Comparison of ENCODE assay signal across 21 cellular contexts in genomic region chr18:24370120-24370519, GRCh38. TPM values are rescaled to one million over a fixed set of nuclear protein-coding genes. Genes with fewer than 3 reads are reported as not detected.
DNase-seq lines count a peak whose midpoint lies in the region; ATAC-seq and TF ChIP-seq lines count a peak whose summit lies in the region.
"Had no signal": no experiment of that assay in that cellular context is flagged by ENCODE, and none has a peak within 500 bp of the region (broad histone marks: within the 10 kb centered on the region; RNA-seq: fewer than 3 reads in every experiment).

No MANE protein-coding gene starts in this region.

- H2AFZ ChIP-seq in H9 (ENCODE audit: low read length): no peak overlapping the region

- H3K4me1 Mint-ChIP-seq in activated CD4-positive, alpha-beta T cell treated with anti-CD3 and anti-CD28 coated beads for 36 hours: peaks cover 28% of the 10 kb centered on the region
- peaks cover 17 to 21% of the 10 kb centered on the region in 2 experiments for H3K4me1 Mint-ChIP-seq in H9
- no peaks in the 10 kb centered on the region for H3K4me1 Mint-ChIP-seq in central memory CD8-positive, alpha-beta T cell
- H3K4me1 Mint-ChIP-seq in osteocyte (ENCODE audit: unreplicated experiment): peaks cover 16% of the 10 kb centered on the region
- peaks cover 21% of the 10 kb centered on the region for H3K4me1 Mint-ChIP-seq in endothelial cell (ENCODE audit: unreplicated experiment)

- no peak overlapping the region for H2BK5ac ChIP-seq in H9 (ENCODE audit: insufficient read length, low read length)

- no peak overlapping the region for H3K9ac ChIP-seq in H9 (ENCODE audit: extremely low read depth, insufficient read length, low read length)

- H2AK5ac ChIP-seq in H9 (ENCODE audit: insufficient read length, low read length): no peak overlapping the region

- no peak overlapping the region for H3K4me3 Mint-ChIP-seq in activated CD4-positive, alpha-beta T cell treated with anti-CD3 and anti-CD28 coated beads for 36 hours
- H3K4me3 Mint-ChIP-seq in H9 (no peak overlapping the region), osteocyte (ENCODE audit: unreplicated experiment) (no peak overlapping the region), endothelial cell (ENCODE audit: unreplicated experiment) (no peak overlapping the region)
- H3K4me3 Mint-ChIP-seq in central memory CD8-positive, alpha-beta T cell: no peak overlapping the region
- H3K4me3 Mint-ChIP-seq: CD4-positive, alpha-beta T cell had no signal

- no peak overlapping the region for H3K4me2 ChIP-seq in H9 (ENCODE audit: insufficient read depth, insufficient read length, low read length)

- intact Hi-C loops in activated CD4-positive, alpha-beta T cell treated with anti-CD3 and anti-CD28 coated beads for 36 hours (cut with DNase I, micrococcal nuclease): no loop called here

- CTCF ChIA-PET in activated CD4-positive, alpha-beta T cell treated with anti-CD3 and anti-CD28 coated beads for 36 hours (lab: Charles Lee): interaction anchor here (1.0 to 4.5 kb wide), 7 partner anchors 9 to 119 kb away, joined by 3 to 32 read pairs (median 10); partner anchors contain the start of gene OSBPL1A

- H4K5ac ChIP-seq in H9 (ENCODE audit: insufficient read length, low read depth, low read length): no peak overlapping the region

- H3K23ac ChIP-seq in H9 (ENCODE audit: insufficient read length, low read depth, low read length): no peak overlapping the region

- no peak overlapping the region for H3K4ac ChIP-seq in H9 (ENCODE audit: low read depth, low read length)

- no peak overlapping the region for H2BK15ac ChIP-seq in H9 (ENCODE audit: low read depth, low read length)

- H3K18ac ChIP-seq in H9 (ENCODE audit: insufficient read length, low read depth, low read length): no peak overlapping the region

- no peak overlapping the region for H2BK12ac ChIP-seq in H9 (ENCODE audit: insufficient read length, low read depth, low read length)

- WGBS in H9 (ENCODE audit: extremely low coverage, insufficient read length, low lambda C conversion rate): no CpG with 5 or more reads among the region's 4 CpGs

- no peak overlapping the region for H3T11ph ChIP-seq in H9 (ENCODE audit: low read length)

- no peaks in the 10 kb centered on the region for H3K79me2 ChIP-seq in H9 (ENCODE audit: insufficient read depth, low read length)

- H4K8ac ChIP-seq in H9 (replicated peaks; ENCODE audit: insufficient read length, low read depth, low read length): no peak overlapping the region

- POLR2A ChIA-PET in activated CD4-positive, alpha-beta T cell treated with anti-CD3 and anti-CD28 coated beads for 36 hours (lab: Charles Lee): interaction anchor here (1.0 kb wide), 1 partner anchor 28 kb away, joined by 4 read pairs; the partner anchor contains the start of gene OSBPL1A

- DNase-seq in activated CD4-positive, alpha-beta T cell treated with anti-CD3 and anti-CD28 coated beads for 36 hours: no peak
- DNase-seq in activated CD4-positive, alpha-beta T cell treated with anti-CD3 and anti-CD28 coated beads for 1 hour: no peak
- DNase-seq in H9 (no peak), osteocyte (ENCODE audit: extremely low spot score, unreplicated experiment) (peak; percentile 57), GM19240 (ENCODE audit: insufficient read length, low spot score) (no peak), endothelial cell (ENCODE audit: low spot score) (no peak)
- DNase-seq in central memory CD8-positive, alpha-beta T cell (ENCODE audit: low spot score in 2 of 2): no peak
- DNase-seq in effector CD8-positive, alpha-beta T cell (lab: John Stamatoyannopoulos, UW): no peak
- DNase-seq: BE2C; Caco-2; CD4-positive, alpha-beta T cell; DMS53; EL; Kasumi-1; MG63; NCI-H1092 treated with DMSO at 0.1 percent for 48 hours; NCI-H146; NCI-H2081 treated with DMSO at 0.1 percent for 48 hours; NCI-H510A; NCI-H774; SIG-M5 had no signal

- H3K79me1 ChIP-seq in H9 (ENCODE audit: insufficient read depth, low read depth, low read length, poor library complexity, severe bottlenecking): peaks cover 3% of the 10 kb centered on the region

- H3K9me3 ChIP-seq in H9 (ENCODE audit: control insufficient read depth, low read depth, low read length): no peaks in the 10 kb centered on the region
- H3K9me3 ChIP-seq: BE2C, Caco-2, MG63 had no signal

- no peak for ATAC-seq in activated CD4-positive, alpha-beta T cell treated with anti-CD3 and anti-CD28 coated beads for 36 hours
- ATAC-seq in central memory CD8-positive, alpha-beta T cell (replicated peaks; ENCODE audit: extremely low read depth, poor library complexity, severe bottlenecking): no peak

- no peak overlapping the region for H3K14ac ChIP-seq in H9 (ENCODE audit: insufficient read depth, low read length)

- no peaks in the 10 kb centered on the region for H3K23me2 ChIP-seq in H9 (ENCODE audit: insufficient read length, low read depth, low read length, poor library complexity, severe bottlenecking)

- no peak overlapping the region for H2BK120ac ChIP-seq in H9 (ENCODE audit: low read depth, low read length, poor library complexity, severe bottlenecking)

- H3K27me3 ChIP-seq in H9 (ENCODE audit: insufficient read depth, low read length): no peaks in the 10 kb centered on the region
- H3K27me3 ChIP-seq: BE2C, MG63 had no signal

- H3K27ac Mint-ChIP-seq in activated CD4-positive, alpha-beta T cell treated with anti-CD3 and anti-CD28 coated beads for 36 hours: peak overlapping the region; percentile 73
- H3K27ac Mint-ChIP-seq in H9: peak overlapping the region in 2 of 3 experiments; percentile 78 to 88; a peak in 5 of 7 replicates
- H3K27ac Mint-ChIP-seq in central memory CD8-positive, alpha-beta T cell (ENCODE audit: low read depth): peak overlapping the region; percentile 58
- H3K27ac Mint-ChIP-seq in osteocyte (ENCODE audit: unreplicated experiment): no peak overlapping the region
- H3K27ac Mint-ChIP-seq in endothelial cell (ENCODE audit: unreplicated experiment): no peak overlapping the region
- H3K27ac Mint-ChIP-seq: CD4-positive, alpha-beta T cell had no signal

- no peak for TF ChIP-seq CTCF in H9 (conservative IDR thresholded peaks at IDR 0.05)
- no peak for TF ChIP-seq CTCF in osteocyte (IDR thresholded peaks at IDR 0.05)
- TF ChIP-seq CTCF in endothelial cell (IDR thresholded peaks at IDR 0.05; ENCODE audit: unreplicated experiment): no peak

- no peak overlapping the region for H4K91ac ChIP-seq in H9 (ENCODE audit: insufficient read length, low read depth, low read length)

- no peak overlapping the region for H2BK20ac ChIP-seq in H9 (ENCODE audit: low read depth, low read length, poor library complexity, severe bottlenecking)

- H3K36me3 Mint-ChIP-seq in activated CD4-positive, alpha-beta T cell treated with anti-CD3 and anti-CD28 coated beads for 36 hours (ENCODE audit: low read depth): peaks cover 13% of the 10 kb centered on the region
- H3K36me3 Mint-ChIP-seq in H9 (ENCODE audit: insufficient read depth in 1 of 3, low read depth in 3 of 3): peaks cover 29 to 43% (median 31%) of the 10 kb centered on the region in 3 experiments
- peaks cover 3% of the 10 kb centered on the region for H3K36me3 Mint-ChIP-seq in central memory CD8-positive, alpha-beta T cell (ENCODE audit: insufficient read depth)
- H3K36me3 Mint-ChIP-seq in osteocyte (ENCODE audit: unreplicated experiment): peaks cover 23% of the 10 kb centered on the region
- H3K36me3 Mint-ChIP-seq in endothelial cell (ENCODE audit: low read depth, unreplicated experiment): peaks cover 7% of the 10 kb centered on the region

- H3K4me1 ChIP-seq in H9 (ENCODE audit: insufficient read depth, low read length): peaks cover 5% of the 10 kb centered on the region; the same call in 1 of the 2 replicates
- H3K4me1 ChIP-seq: BE2C, Caco-2 had no signal

- peaks cover 3% of the 10 kb centered on the region for H3K27me3 Mint-ChIP-seq in activated CD4-positive, alpha-beta T cell treated with anti-CD3 and anti-CD28 coated beads for 36 hours
- H3K27me3 Mint-ChIP-seq in H9 (ENCODE audit: low read depth) (no peaks in the 10 kb centered on the region), osteocyte (ENCODE audit: unreplicated experiment) (no peaks in the 10 kb centered on the region), endothelial cell (ENCODE audit: unreplicated experiment) (peaks cover 2% of the 10 kb centered on the region)
- H3K27me3 Mint-ChIP-seq in central memory CD8-positive, alpha-beta T cell: no peaks in the 10 kb centered on the region
- H3K27me3 Mint-ChIP-seq: CD4-positive, alpha-beta T cell had no signal

- H3K56ac ChIP-seq in H9 (ENCODE audit: insufficient read length, low read depth, low read length): no peak overlapping the region

- H4K20me1 ChIP-seq in H9 (ENCODE audit: control insufficient read depth, insufficient read depth, insufficient read length): no peaks in the 10 kb centered on the region

- H3K9me3 Mint-ChIP-seq in activated CD4-positive, alpha-beta T cell treated with anti-CD3 and anti-CD28 coated beads for 36 hours (ENCODE audit: low read depth): peaks cover 2% of the 10 kb centered on the region
- H3K9me3 Mint-ChIP-seq in H9 (no peaks in the 10 kb centered on the region), osteocyte (ENCODE audit: unreplicated experiment) (no peaks in the 10 kb centered on the region), endothelial cell (ENCODE audit: unreplicated experiment) (no peaks in the 10 kb centered on the region)
- no peaks in the 10 kb centered on the region for H3K9me3 Mint-ChIP-seq in central memory CD8-positive, alpha-beta T cell
- H3K9me3 Mint-ChIP-seq: CD4-positive, alpha-beta T cell had no signal

- no peak overlapping the region for H3K27ac ChIP-seq in H9 (ENCODE audit: insufficient read length, low read depth, low read length)

RNA-seq across cellular contexts. Expression of gene OSBPL1A, which starts 27.5 kb away (rescaled TPM):
- 1 to 10 TPM; 2.9 to 3.4 TPM for total RNA-seq in activated CD4-positive, alpha-beta T cell treated with anti-CD3 and anti-CD28 coated beads for 36 hours
- total RNA-seq in H9 (2021): 32.0 and 33.9 TPM in 2 replicates
- total RNA-seq in osteocyte: 29.7 and 29.8 TPM in 2 replicates
- total RNA-seq in endothelial cell (ENCODE audit: unreplicated experiment): 16.4 TPM

RNA-seq across cellular contexts. Expression of gene IMPACT, which starts 56.4 kb away (rescaled TPM):
- total RNA-seq in activated CD4-positive, alpha-beta T cell treated with anti-CD3 and anti-CD28 coated beads for 36 hours: 10 to 100 TPM; 15.4 to 18.3 TPM
- total RNA-seq in H9 (2021) (41.9 and 44.3 TPM in 2 replicates), osteocyte (53.0 and 58.3 TPM in 2 replicates), endothelial cell (ENCODE audit: unreplicated experiment) (35.4 TPM)

Comparison
In these comparisons a context has a peak if more than half of its experiments do, and no peak if none do; other contexts are left out.
1. H3K27ac Mint-ChIP-seq: peak in activated CD4-positive, alpha-beta T cell treated with anti-CD3 and anti-CD28 coated beads for 36 hours (single experiment), H9 (2 of 3) and central memory CD8-positive, alpha-beta T cell (single experiment); none in osteocyte (single experiment) and endothelial cell (single experiment).